In the genomic region with DNA sequence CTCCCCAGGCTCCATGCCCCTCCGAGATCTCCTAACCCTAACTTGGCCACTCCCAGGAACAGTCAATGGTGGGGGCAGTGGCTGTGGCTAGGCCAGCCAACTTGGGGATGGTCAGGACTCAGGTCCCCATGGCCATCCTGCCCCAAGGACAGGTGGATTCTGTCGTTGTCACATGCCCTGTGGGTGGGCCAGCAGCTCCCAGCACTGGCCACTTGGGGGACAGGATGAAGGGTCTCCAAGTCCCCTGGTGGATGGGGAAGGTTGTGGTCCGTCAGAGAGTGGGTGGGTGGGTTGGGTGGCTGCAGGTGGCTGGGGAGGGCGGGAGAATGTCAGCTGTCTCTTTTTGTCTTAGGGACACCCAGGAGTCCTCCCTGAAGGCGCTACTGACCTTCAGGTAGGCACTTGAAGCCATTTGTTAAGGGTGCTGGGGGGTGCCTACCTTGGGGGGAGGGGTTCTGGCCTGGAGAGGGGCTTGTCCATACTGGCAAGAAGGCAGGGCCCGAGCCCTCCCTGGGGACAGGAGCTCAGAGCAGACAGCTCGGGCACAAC, we compare ENCODE assay signal across 1 cellular context.
A peak's percentile ranks its signal among the peaks of the same experiment; 100 is the strongest.
TF ChIP-seq lines count a peak whose summit lies in the region.

No MANE protein-coding gene starts in this region.

TF ChIP-seq in HepG2, 621 proteins besides CTCF, POLR2A, EP300 and RAD21:
- no peak for TF ChIP-seq NONO (IDR thresholded peaks at IDR 0.05)
- peak; percentile 17; the same call in 1 of the 2 replicates for TF ChIP-seq NONO (CRISPR knock-in tag; conservative IDR thresholded peaks at IDR 0.05)
- 0 out of 2 replicates have a peak, but pooled peaks have one; percentile 19 for TF ChIP-seq MAF1 (CRISPR knock-in tag; IDR thresholded peaks at IDR 0.05; ENCODE audit: borderline replicate concordance)
- TF ChIP-seq HMGA1 (CRISPR knock-in tag; conservative IDR thresholded peaks at IDR 0.05), result no peak
- 0 out of 2 replicates have a peak, but pooled peaks have one; percentile 42 for TF ChIP-seq ZNF33A (CRISPR knock-in tag; IDR thresholded peaks at IDR 0.05; ENCODE audit: borderline replicate concordance)
- TF ChIP-seq, protein P1, sequence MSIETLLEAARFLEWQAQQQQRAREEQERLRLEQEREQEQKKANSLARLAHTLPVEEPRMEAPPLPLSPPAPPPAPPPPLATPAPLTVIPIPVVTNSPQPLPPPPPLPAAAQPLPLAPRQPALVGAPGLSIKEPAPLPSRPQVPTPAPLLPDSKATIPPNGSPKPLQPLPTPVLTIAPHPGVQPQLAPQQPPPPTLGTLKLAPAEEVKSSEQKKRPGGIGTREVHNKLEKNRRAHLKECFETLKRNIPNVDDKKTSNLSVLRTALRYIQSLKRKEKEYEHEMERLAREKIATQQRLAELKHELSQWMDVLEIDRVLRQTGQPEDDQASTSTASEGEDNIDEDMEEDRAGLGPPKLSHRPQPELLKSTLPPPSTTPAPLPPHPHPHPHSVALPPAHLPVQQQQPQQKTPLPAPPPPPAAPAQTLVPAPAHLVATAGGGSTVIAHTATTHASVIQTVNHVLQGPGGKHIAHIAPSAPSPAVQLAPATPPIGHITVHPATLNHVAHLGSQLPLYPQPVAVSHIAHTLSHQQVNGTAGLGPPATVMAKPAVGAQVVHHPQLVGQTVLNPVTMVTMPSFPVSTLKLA (IDR thresholded peaks at IDR 0.05), result 0 out of 2 replicates have a peak, but pooled peaks have one; percentile 12
- TF ChIP-seq, protein P2, sequence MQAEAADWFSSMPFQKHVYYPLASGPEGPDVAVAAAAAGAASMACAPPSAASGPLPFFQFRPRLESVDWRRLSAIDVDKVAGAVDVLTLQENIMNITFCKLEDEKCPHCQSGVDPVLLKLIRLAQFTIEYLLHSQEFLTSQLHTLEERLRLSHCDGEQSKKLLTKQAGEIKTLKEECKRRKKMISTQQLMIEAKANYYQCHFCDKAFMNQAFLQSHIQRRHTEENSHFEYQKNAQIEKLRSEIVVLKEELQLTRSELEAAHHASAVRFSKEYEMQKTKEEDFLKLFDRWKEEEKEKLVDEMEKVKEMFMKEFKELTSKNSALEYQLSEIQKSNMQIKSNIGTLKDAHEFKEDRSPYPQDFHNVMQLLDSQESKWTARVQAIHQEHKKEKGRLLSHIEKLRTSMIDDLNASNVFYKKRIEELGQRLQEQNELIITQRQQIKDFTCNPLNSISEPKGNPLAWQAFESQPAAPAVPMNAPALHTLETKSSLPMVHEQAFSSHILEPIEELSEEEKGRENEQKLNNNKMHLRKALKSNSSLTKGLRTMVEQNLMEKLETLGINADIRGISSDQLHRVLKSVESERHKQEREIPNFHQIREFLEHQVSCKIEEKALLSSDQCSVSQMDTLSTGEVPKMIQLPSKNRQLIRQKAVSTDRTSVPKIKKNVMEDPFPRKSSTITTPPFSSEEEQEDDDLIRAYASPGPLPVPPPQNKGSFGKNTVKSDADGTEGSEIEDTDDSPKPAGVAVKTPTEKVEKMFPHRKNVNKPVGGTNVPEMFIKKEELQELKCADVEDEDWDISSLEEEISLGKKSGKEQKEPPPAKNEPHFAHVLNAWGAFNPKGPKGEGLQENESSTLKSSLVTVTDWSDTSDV (CRISPR knock-in tag; IDR thresholded peaks at IDR 0.05), result 0 out of 2 replicates have a peak, but pooled peaks have one; percentile 4
- TF ChIP-seq, protein P3, sequence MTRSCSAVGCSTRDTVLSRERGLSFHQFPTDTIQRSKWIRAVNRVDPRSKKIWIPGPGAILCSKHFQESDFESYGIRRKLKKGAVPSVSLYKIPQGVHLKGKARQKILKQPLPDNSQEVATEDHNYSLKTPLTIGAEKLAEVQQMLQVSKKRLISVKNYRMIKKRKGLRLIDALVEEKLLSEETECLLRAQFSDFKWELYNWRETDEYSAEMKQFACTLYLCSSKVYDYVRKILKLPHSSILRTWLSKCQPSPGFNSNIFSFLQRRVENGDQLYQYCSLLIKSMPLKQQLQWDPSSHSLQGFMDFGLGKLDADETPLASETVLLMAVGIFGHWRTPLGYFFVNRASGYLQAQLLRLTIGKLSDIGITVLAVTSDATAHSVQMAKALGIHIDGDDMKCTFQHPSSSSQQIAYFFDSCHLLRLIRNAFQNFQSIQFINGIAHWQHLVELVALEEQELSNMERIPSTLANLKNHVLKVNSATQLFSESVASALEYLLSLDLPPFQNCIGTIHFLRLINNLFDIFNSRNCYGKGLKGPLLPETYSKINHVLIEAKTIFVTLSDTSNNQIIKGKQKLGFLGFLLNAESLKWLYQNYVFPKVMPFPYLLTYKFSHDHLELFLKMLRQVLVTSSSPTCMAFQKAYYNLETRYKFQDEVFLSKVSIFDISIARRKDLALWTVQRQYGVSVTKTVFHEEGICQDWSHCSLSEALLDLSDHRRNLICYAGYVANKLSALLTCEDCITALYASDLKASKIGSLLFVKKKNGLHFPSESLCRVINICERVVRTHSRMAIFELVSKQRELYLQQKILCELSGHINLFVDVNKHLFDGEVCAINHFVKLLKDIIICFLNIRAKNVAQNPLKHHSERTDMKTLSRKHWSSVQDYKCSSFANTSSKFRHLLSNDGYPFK (CRISPR knock-in tag; IDR thresholded peaks at IDR 0.05; ENCODE audit: borderline replicate concordance), result peak; percentile 3; the same call in 1 of the 2 replicates
- TF ChIP-seq, protein P4, sequence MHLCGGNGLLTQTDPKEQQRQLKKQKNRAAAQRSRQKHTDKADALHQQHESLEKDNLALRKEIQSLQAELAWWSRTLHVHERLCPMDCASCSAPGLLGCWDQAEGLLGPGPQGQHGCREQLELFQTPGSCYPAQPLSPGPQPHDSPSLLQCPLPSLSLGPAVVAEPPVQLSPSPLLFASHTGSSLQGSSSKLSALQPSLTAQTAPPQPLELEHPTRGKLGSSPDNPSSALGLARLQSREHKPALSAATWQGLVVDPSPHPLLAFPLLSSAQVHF (CRISPR knock-in tag; IDR thresholded peaks at IDR 0.05), result 0 out of 2 replicates have a peak, but pooled peaks have one; percentile 29
- TF ChIP-seq RXRA (CRISPR knock-in tag; IDR thresholded peaks at IDR 0.05), result no peak
- TF ChIP-seq, protein P5, sequence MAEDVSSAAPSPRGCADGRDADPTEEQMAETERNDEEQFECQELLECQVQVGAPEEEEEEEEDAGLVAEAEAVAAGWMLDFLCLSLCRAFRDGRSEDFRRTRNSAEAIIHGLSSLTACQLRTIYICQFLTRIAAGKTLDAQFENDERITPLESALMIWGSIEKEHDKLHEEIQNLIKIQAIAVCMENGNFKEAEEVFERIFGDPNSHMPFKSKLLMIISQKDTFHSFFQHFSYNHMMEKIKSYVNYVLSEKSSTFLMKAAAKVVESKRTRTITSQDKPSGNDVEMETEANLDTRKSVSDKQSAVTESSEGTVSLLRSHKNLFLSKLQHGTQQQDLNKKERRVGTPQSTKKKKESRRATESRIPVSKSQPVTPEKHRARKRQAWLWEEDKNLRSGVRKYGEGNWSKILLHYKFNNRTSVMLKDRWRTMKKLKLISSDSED (CRISPR knock-in tag; IDR thresholded peaks at IDR 0.05), result no peak
- peak; percentile 3; the same call in 1 of the 2 replicates for TF ChIP-seq KMT2B (CRISPR knock-in tag; IDR thresholded peaks at IDR 0.05)
- TF ChIP-seq, protein P6, sequence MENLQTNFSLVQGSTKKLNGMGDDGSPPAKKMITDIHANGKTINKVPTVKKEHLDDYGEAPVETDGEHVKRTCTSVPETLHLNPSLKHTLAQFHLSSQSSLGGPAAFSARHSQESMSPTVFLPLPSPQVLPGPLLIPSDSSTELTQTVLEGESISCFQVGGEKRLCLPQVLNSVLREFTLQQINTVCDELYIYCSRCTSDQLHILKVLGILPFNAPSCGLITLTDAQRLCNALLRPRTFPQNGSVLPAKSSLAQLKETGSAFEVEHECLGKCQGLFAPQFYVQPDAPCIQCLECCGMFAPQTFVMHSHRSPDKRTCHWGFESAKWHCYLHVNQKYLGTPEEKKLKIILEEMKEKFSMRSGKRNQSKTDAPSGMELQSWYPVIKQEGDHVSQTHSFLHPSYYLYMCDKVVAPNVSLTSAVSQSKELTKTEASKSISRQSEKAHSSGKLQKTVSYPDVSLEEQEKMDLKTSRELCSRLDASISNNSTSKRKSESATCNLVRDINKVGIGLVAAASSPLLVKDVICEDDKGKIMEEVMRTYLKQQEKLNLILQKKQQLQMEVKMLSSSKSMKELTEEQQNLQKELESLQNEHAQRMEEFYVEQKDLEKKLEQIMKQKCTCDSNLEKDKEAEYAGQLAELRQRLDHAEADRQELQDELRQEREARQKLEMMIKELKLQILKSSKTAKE (CRISPR knock-in tag; IDR thresholded peaks at IDR 0.05; ENCODE audit: borderline replicate concordance), result peak; percentile 64
- TF ChIP-seq RORA (CRISPR knock-in tag; IDR thresholded peaks at IDR 0.05), result no peak
- 0 out of 2 replicates have a peak, but pooled peaks have one; percentile 49 for TF ChIP-seq DNMT1 (CRISPR knock-in tag; IDR thresholded peaks at IDR 0.05)
- 0 out of 2 replicates have a peak, but pooled peaks have one; percentile 1 for TF ChIP-seq SNAPC2 (CRISPR knock-in tag; IDR thresholded peaks at IDR 0.05)
- 0 out of 2 replicates have a peak, but pooled peaks have one; percentile 9 for TF ChIP-seq ZNF670 (CRISPR knock-in tag; IDR thresholded peaks at IDR 0.05; ENCODE audit: borderline replicate concordance)
- TF ChIP-seq, protein P7, sequence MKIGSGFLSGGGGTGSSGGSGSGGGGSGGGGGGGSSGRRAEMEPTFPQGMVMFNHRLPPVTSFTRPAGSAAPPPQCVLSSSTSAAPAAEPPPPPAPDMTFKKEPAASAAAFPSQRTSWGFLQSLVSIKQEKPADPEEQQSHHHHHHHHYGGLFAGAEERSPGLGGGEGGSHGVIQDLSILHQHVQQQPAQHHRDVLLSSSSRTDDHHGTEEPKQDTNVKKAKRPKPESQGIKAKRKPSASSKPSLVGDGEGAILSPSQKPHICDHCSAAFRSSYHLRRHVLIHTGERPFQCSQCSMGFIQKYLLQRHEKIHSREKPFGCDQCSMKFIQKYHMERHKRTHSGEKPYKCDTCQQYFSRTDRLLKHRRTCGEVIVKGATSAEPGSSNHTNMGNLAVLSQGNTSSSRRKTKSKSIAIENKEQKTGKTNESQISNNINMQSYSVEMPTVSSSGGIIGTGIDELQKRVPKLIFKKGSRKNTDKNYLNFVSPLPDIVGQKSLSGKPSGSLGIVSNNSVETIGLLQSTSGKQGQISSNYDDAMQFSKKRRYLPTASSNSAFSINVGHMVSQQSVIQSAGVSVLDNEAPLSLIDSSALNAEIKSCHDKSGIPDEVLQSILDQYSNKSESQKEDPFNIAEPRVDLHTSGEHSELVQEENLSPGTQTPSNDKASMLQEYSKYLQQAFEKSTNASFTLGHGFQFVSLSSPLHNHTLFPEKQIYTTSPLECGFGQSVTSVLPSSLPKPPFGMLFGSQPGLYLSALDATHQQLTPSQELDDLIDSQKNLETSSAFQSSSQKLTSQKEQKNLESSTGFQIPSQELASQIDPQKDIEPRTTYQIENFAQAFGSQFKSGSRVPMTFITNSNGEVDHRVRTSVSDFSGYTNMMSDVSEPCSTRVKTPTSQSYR (CRISPR knock-in tag; IDR thresholded peaks at IDR 0.05; ENCODE audit: borderline replicate concordance), result no peak
- 0 out of 2 replicates have a peak, but pooled peaks have one; percentile 64 for TF ChIP-seq EEA1 (CRISPR knock-in tag; IDR thresholded peaks at IDR 0.05; ENCODE audit: borderline replicate concordance)
- peak; percentile 46; the same call in 1 of the 2 replicates for TF ChIP-seq CBX5 (CRISPR knock-in tag; IDR thresholded peaks at IDR 0.05; ENCODE audit: borderline replicate concordance)
